In the genomic region with DNA sequence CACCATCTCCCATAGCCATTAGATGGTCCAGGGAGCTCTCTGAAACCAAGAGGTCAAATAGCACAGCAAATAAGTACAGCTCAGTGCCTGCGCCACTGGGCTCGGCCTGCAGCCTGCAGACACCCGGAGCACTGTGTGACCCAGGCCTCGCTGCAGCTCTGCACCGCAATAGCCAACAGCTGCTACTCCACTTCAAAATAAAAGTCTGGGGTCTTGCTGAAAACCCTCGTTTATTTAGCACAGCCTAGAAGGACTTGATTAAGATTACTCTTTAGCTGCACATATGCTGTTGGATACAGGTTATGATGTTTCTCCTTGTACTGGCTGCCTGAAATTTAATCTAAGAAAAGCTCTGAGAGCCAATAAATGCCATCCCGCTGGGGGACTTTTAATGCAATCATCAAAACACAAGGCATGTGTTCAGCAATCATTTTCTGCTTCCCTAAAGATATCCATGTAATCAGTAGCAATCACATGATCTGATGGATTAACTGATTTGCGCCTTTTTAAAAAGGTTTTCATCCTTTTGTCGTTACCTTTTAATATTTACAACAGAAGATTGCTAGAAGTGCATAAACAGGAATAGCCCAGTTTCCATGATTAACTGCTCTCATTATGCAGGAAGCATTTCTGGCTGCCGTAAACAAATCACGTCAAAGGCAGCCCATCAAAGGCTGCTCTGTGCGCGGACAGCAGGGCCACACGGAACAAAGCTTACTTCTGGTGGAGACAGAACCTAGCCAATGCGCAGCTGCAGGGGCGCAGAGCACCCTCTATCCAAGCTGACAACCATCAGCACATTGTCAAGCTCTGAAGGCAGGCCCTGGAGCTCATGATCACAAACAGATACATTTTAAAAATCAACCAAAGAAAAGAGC, we compare ENCODE assay signal across 1 cellular context.
TF ChIP-seq lines count a peak whose summit lies in the region.

No MANE protein-coding gene starts in this region.

TF ChIP-seq in HepG2, 621 proteins besides CTCF, POLR2A, EP300 and RAD21 (continued from another document):
- TF ChIP-seq, protein P1, sequence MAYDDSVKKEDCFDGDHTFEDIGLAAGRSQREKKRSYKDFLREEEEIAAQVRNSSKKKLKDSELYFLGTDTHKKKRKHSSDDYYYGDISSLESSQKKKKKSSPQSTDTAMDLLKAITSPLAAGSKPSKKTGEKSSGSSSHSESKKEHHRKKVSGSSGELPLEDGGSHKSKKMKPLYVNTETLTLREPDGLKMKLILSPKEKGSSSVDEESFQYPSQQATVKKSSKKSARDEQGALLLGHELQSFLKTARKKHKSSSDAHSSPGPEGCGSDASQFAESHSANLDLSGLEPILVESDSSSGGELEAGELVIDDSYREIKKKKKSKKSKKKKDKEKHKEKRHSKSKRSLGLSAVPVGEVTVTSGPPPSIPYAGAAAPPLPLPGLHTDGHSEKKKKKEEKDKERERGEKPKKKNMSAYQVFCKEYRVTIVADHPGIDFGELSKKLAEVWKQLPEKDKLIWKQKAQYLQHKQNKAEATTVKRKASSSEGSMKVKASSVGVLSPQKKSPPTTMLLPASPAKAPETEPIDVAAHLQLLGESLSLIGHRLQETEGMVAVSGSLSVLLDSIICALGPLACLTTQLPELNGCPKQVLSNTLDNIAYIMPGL (CRISPR knock-in tag; IDR thresholded peaks at IDR 0.05; ENCODE audit: borderline replicate concordance in 1 of 2, low read depth in 1 of 2), result peak in 1 of 2 experiments; percentile 26; a peak in 1 of 4 replicates
- TF ChIP-seq MED1 (CRISPR knock-in tag; IDR thresholded peaks at IDR 0.05), result no peak
- TF ChIP-seq ZNF619 (CRISPR knock-in tag; IDR thresholded peaks at IDR 0.05), result no peak
- no peak for TF ChIP-seq ZFP1 (CRISPR knock-in tag; IDR thresholded peaks at IDR 0.05)
- peak; percentile 40; the same call in 1 of the 2 replicates for TF ChIP-seq IRF2 (CRISPR knock-in tag; IDR thresholded peaks at IDR 0.05)
- TF ChIP-seq ZNF768 (CRISPR knock-in tag; IDR thresholded peaks at IDR 0.05), result peak; percentile 63; the same call in 1 of the 2 replicates
- TF ChIP-seq ZNF205 (CRISPR knock-in tag; IDR thresholded peaks at IDR 0.05), result 0 out of 2 replicates have a peak, but pooled peaks have one; percentile 10
- TF ChIP-seq ZSCAN29 (CRISPR knock-in tag; conservative IDR thresholded peaks at IDR 0.05), result 0 out of 2 replicates have a peak, but pooled peaks have one; percentile 61
- peak; percentile 33 for TF ChIP-seq XRCC5 (optimal IDR thresholded peaks at IDR 0.05; ENCODE audit: low read length)
- TF ChIP-seq ZNF180 (CRISPR knock-in tag; IDR thresholded peaks at IDR 0.05; ENCODE audit: borderline replicate concordance, low read depth), result peak; percentile 74; the same call in 1 of the 2 replicates
- TF ChIP-seq ZZZ3 (CRISPR knock-in tag; IDR thresholded peaks at IDR 0.05; ENCODE audit: borderline replicate concordance), result no peak
- peak; percentile 33; the same call in 1 of the 2 replicates for TF ChIP-seq ATF1 (CRISPR knock-in tag; IDR thresholded peaks at IDR 0.05)
- TF ChIP-seq ZNF44 (CRISPR knock-in tag; IDR thresholded peaks at IDR 0.05), result no peak
- TF ChIP-seq MYNN (CRISPR knock-in tag; IDR thresholded peaks at IDR 0.05; ENCODE audit: low read depth), result peak; percentile 100
- TF ChIP-seq, protein P2, sequence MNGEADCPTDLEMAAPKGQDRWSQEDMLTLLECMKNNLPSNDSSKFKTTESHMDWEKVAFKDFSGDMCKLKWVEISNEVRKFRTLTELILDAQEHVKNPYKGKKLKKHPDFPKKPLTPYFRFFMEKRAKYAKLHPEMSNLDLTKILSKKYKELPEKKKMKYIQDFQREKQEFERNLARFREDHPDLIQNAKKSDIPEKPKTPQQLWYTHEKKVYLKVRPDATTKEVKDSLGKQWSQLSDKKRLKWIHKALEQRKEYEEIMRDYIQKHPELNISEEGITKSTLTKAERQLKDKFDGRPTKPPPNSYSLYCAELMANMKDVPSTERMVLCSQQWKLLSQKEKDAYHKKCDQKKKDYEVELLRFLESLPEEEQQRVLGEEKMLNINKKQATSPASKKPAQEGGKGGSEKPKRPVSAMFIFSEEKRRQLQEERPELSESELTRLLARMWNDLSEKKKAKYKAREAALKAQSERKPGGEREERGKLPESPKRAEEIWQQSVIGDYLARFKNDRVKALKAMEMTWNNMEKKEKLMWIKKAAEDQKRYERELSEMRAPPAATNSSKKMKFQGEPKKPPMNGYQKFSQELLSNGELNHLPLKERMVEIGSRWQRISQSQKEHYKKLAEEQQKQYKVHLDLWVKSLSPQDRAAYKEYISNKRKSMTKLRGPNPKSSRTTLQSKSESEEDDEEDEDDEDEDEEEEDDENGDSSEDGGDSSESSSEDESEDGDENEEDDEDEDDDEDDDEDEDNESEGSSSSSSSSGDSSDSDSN (CRISPR knock-in tag; IDR thresholded peaks at IDR 0.05), result 0 out of 2 replicates have a peak, but pooled peaks have one; percentile 33
- no peak for TF ChIP-seq SOX6 (IDR thresholded peaks at IDR 0.05)
- TF ChIP-seq SOX6 (CRISPR knock-in tag; IDR thresholded peaks at IDR 0.05), result 0 out of 2 replicates have a peak, but pooled peaks have one; percentile 35
- TF ChIP-seq, protein P3, sequence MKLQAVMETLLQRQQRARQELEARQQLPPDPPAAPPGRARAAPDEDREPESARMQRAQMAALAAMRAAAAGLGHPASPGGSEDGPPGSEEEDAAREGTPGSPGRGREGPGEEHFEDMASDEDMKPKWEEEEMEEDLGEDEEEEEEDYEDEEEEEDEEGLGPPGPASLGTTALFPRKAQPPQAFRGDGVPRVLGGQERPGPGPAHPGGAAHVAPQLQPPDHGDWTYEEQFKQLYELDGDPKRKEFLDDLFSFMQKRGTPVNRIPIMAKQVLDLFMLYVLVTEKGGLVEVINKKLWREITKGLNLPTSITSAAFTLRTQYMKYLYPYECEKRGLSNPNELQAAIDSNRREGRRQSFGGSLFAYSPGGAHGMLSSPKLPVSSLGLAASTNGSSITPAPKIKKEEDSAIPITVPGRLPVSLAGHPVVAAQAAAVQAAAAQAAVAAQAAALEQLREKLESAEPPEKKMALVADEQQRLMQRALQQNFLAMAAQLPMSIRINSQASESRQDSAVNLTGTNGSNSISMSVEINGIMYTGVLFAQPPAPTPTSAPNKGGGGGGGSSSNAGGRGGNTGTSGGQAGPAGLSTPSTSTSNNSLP (IDR thresholded peaks at IDR 0.05; ENCODE audit: low read depth, low read length), result peak; percentile 70
- TF ChIP-seq, protein P4, sequence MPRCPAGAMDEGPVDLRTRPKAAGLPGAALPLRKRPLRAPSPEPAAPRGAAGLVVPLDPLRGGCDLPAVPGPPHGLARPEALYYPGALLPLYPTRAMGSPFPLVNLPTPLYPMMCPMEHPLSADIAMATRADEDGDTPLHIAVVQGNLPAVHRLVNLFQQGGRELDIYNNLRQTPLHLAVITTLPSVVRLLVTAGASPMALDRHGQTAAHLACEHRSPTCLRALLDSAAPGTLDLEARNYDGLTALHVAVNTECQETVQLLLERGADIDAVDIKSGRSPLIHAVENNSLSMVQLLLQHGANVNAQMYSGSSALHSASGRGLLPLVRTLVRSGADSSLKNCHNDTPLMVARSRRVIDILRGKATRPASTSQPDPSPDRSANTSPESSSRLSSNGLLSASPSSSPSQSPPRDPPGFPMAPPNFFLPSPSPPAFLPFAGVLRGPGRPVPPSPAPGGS (CRISPR knock-in tag; IDR thresholded peaks at IDR 0.05), result no peak
- TF ChIP-seq PCBP1 (IDR thresholded peaks at IDR 0.05; ENCODE audit: borderline replicate concordance, low read depth, low read length), result no peak
- peak; percentile 71; the same call in 1 of the 2 replicates for TF ChIP-seq GFI1 (CRISPR knock-in tag; IDR thresholded peaks at IDR 0.05; ENCODE audit: borderline replicate concordance)
- 0 out of 2 replicates have a peak, but pooled peaks have one; percentile 25 for TF ChIP-seq ZNF343 (CRISPR knock-in tag; IDR thresholded peaks at IDR 0.05)
- peak; percentile 7 for TF ChIP-seq TEAD3 (CRISPR knock-in tag; optimal IDR thresholded peaks at IDR 0.05; ENCODE audit: borderline replicate concordance)
- TF ChIP-seq FOXJ3 (CRISPR knock-in tag; IDR thresholded peaks at IDR 0.05; ENCODE audit: borderline replicate concordance), result peak; percentile 12; the same call in 1 of the 2 replicates
- TF ChIP-seq, protein P5, sequence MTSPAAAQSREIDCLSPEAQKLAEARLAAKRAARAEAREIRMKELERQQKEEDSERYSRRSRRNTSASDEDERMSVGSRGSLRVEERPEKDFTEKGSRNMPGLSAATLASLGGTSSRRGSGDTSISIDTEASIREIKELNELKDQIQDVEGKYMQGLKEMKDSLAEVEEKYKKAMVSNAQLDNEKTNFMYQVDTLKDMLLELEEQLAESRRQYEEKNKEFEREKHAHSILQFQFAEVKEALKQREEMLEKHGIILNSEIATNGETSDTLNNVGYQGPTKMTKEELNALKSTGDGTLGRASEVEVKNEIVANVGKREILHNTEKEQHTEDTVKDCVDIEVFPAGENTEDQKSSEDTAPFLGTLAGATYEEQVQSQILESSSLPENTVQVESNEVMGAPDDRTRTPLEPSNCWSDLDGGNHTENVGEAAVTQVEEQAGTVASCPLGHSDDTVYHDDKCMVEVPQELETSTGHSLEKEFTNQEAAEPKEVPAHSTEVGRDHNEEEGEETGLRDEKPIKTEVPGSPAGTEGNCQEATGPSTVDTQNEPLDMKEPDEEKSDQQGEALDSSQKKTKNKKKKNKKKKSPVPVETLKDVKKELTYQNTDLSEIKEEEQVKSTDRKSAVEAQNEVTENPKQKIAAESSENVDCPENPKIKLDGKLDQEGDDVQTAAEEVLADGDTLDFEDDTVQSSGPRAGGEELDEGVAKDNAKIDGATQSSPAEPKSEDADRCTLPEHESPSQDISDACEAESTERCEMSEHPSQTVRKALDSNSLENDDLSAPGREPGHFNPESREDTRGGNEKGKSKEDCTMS (CRISPR knock-in tag; conservative IDR thresholded peaks at IDR 0.05), result no peak
- 0 out of 2 replicates have a peak, but pooled peaks have one; percentile 46 for TF ChIP-seq ARNTL (CRISPR knock-in tag; IDR thresholded peaks at IDR 0.05)
- peak; percentile 15; the same call in 1 of the 2 replicates for TF ChIP-seq BCL6 (CRISPR knock-in tag; IDR thresholded peaks at IDR 0.05)
- TF ChIP-seq, protein P6, sequence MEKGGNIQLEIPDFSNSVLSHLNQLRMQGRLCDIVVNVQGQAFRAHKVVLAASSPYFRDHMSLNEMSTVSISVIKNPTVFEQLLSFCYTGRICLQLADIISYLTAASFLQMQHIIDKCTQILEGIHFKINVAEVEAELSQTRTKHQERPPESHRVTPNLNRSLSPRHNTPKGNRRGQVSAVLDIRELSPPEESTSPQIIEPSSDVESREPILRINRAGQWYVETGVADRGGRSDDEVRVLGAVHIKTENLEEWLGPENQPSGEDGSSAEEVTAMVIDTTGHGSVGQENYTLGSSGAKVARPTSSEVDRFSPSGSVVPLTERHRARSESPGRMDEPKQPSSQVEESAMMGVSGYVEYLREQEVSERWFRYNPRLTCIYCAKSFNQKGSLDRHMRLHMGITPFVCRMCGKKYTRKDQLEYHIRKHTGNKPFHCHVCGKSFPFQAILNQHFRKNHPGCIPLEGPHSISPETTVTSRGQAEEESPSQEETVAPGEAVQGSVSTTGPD (CRISPR knock-in tag; IDR thresholded peaks at IDR 0.05), result no peak
- TF ChIP-seq, protein P7, sequence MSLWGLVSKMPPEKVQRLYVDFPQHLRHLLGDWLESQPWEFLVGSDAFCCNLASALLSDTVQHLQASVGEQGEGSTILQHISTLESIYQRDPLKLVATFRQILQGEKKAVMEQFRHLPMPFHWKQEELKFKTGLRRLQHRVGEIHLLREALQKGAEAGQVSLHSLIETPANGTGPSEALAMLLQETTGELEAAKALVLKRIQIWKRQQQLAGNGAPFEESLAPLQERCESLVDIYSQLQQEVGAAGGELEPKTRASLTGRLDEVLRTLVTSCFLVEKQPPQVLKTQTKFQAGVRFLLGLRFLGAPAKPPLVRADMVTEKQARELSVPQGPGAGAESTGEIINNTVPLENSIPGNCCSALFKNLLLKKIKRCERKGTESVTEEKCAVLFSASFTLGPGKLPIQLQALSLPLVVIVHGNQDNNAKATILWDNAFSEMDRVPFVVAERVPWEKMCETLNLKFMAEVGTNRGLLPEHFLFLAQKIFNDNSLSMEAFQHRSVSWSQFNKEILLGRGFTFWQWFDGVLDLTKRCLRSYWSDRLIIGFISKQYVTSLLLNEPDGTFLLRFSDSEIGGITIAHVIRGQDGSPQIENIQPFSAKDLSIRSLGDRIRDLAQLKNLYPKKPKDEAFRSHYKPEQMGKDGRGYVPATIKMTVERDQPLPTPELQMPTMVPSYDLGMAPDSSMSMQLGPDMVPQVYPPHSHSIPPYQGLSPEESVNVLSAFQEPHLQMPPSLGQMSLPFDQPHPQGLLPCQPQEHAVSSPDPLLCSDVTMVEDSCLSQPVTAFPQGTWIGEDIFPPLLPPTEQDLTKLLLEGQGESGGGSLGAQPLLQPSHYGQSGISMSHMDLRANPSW (CRISPR knock-in tag; IDR thresholded peaks at IDR 0.05; ENCODE audit: borderline replicate concordance), result no peak
- TF ChIP-seq ZNF605 (CRISPR knock-in tag; IDR thresholded peaks at IDR 0.05), result peak; percentile 44; the same call in 1 of the 2 replicates
- peak; percentile 13; the same call in 1 of the 2 replicates for TF ChIP-seq FOXK1 (CRISPR knock-in tag; IDR thresholded peaks at IDR 0.05; ENCODE audit: borderline replicate concordance, low read depth)
- TF ChIP-seq SP140L (CRISPR knock-in tag; IDR thresholded peaks at IDR 0.05; ENCODE audit: borderline replicate concordance), result no peak
- TF ChIP-seq ZNF577 (CRISPR knock-in tag; IDR thresholded peaks at IDR 0.05; ENCODE audit: borderline replicate concordance, low read depth), result no peak
- TF ChIP-seq ZNF33A (CRISPR knock-in tag; IDR thresholded peaks at IDR 0.05; ENCODE audit: borderline replicate concordance), result no peak
- peak; percentile 99 for TF ChIP-seq ZNF292 (CRISPR knock-in tag; IDR thresholded peaks at IDR 0.05; ENCODE audit: borderline replicate concordance, low read depth)
- 0 out of 2 replicates have a peak, but pooled peaks have one; percentile 11 for TF ChIP-seq TCF7 (IDR thresholded peaks at IDR 0.05; ENCODE audit: low read depth)
- TF ChIP-seq SIN3B (IDR thresholded peaks at IDR 0.05; ENCODE audit: low read length), result no peak
- 0 out of 2 replicates have a peak, but pooled peaks have one; percentile 30 for TF ChIP-seq ZNF337 (CRISPR knock-in tag; IDR thresholded peaks at IDR 0.05; ENCODE audit: borderline replicate concordance, low read depth)
- no peak for TF ChIP-seq REPIN1 (CRISPR knock-in tag; IDR thresholded peaks at IDR 0.05; ENCODE audit: borderline replicate concordance, low read depth)
- TF ChIP-seq, protein P8, sequence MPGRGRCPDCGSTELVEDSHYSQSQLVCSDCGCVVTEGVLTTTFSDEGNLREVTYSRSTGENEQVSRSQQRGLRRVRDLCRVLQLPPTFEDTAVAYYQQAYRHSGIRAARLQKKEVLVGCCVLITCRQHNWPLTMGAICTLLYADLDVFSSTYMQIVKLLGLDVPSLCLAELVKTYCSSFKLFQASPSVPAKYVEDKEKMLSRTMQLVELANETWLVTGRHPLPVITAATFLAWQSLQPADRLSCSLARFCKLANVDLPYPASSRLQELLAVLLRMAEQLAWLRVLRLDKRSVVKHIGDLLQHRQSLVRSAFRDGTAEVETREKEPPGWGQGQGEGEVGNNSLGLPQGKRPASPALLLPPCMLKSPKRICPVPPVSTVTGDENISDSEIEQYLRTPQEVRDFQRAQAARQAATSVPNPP (CRISPR knock-in tag; IDR thresholded peaks at IDR 0.05), result no peak
- TF ChIP-seq, protein P9, sequence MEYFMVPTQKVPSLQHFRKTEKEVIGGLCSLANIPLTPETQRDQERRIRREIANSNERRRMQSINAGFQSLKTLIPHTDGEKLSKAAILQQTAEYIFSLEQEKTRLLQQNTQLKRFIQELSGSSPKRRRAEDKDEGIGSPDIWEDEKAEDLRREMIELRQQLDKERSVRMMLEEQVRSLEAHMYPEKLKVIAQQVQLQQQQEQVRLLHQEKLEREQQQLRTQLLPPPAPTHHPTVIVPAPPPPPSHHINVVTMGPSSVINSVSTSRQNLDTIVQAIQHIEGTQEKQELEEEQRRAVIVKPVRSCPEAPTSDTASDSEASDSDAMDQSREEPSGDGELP (IDR thresholded peaks at IDR 0.05; ENCODE audit: borderline replicate concordance, low read depth), result peak; percentile 91
- no peak for TF ChIP-seq ZNF274 (CRISPR knock-in tag; IDR thresholded peaks at IDR 0.05)
